In genomic region chr11:1276866-1277615, GRCh38 we compare ENCODE assay signal across 23 cellular contexts. TPM values are rescaled to one million over a fixed set of nuclear protein-coding genes. Genes with fewer than 3 reads are reported as not detected.
"Had no signal": no experiment of that assay in that cellular context is flagged by ENCODE, and none has a peak within 500 bp of the region (broad histone marks: within the 10 kb centered on the region; RNA-seq: fewer than 3 reads in every experiment).

No MANE protein-coding gene starts in this region.

- H3K27ac Mint-ChIP-seq: activated CD8-positive, alpha-beta T cell treated with anti-CD3 and anti-CD28 coated beads, Interleukin-2, amount 10 ng/mL, durations not matched to agents 7 days and 5 days; activated naive CD4-positive, alpha-beta T cell treated with anti-CD3 and anti-CD28 coated beads, Interleukin-2, amount 50 U/mL, for 24 hours; memory B cell had no signal

- ATAC-seq: activated CD8-positive, alpha-beta T cell treated with anti-CD3 and anti-CD28 coated beads, Interleukin-2, amount 10 ng/mL, durations not matched to agents 7 days and 5 days; upper lobe of right lung had no signal

- H3K4me3 ChIP-seq: coronary artery, thyroid gland, upper lobe of right lung had no signal

- H3K9me3 Mint-ChIP-seq: activated naive CD4-positive, alpha-beta T cell treated with anti-CD3 and anti-CD28 coated beads, Interleukin-2, amount 50 U/mL, for 24 hours; memory B cell had no signal

- H3K27me3 Mint-ChIP-seq: activated naive CD4-positive, alpha-beta T cell treated with anti-CD3 and anti-CD28 coated beads, Interleukin-2, amount 50 U/mL, for 24 hours; memory B cell had no signal

- H3K4me1 Mint-ChIP-seq: activated naive CD4-positive, alpha-beta T cell treated with anti-CD3 and anti-CD28 coated beads, Interleukin-2, amount 50 U/mL, for 24 hours; memory B cell had no signal

- H3K27ac ChIP-seq: coronary artery, epithelial cell of prostate, thyroid gland, upper lobe of right lung, WERI-Rb-1 had no signal

- DNase-seq: activated CD4-positive, alpha-beta T cell treated with anti-CD3 and anti-CD28 coated beads for 1 hour; activated CD4-positive, alpha-beta T cell treated with anti-CD3 and anti-CD28 coated beads, Interleukin-2, amount 50 U/mL, for 1 hour; activated CD8-positive, alpha-beta T cell treated with anti-CD3 and anti-CD28 coated beads, Interleukin-2, amount 10 ng/mL, durations not matched to agents 7 days and 5 days; activated gamma-delta T cell treated with Interleukin-2 at 50 U/mL for 16 hours; foreskin fibroblast; kidney glomerular epithelial cell; nephron progenitor cell; small intestine; stimulated activated CD4-positive, alpha-beta T cell treated with anti-CD3 and anti-CD28 coated beads, Interleukin-4, amount 100 ng/mL, for 1 hour; stimulated activated naive CD4-positive, alpha-beta T cell; upper lobe of right lung; WERI-Rb-1 had no signal

- H3K9me3 ChIP-seq: SK-N-SH, thyroid gland, upper lobe of right lung had no signal

- H3K4me2 ChIP-seq: SK-N-SH had no signal

- H3K9me2 ChIP-seq: SK-N-SH had no signal

- H3K27me3 ChIP-seq: thyroid gland, upper lobe of right lung had no signal

- H3K4me3 Mint-ChIP-seq: activated CD8-positive, alpha-beta T cell treated with anti-CD3 and anti-CD28 coated beads, Interleukin-2, amount 10 ng/mL, durations not matched to agents 7 days and 5 days; activated naive CD4-positive, alpha-beta T cell treated with anti-CD3 and anti-CD28 coated beads, Interleukin-2, amount 50 U/mL, for 24 hours; memory B cell; nephron progenitor cell had no signal

RNA-seq across cellular contexts. Expression of gene MUC5B, which starts 54.2 kb away (rescaled TPM):
- total RNA-seq: activated CD8-positive, alpha-beta T cell treated with anti-CD3 and anti-CD28 coated beads, Interleukin-2, amount 10 ng/mL, durations not matched to agents 7 days and 5 days; aorta; fibroblast of lung; glomerular endothelial cell; occipital lobe; T-helper 2 cell treated with Interferon-gamma antibody and Interleukin-4, amounts not matched to agents 100 ng/mL and 5 ng/mL, for 36 hours; thyroid gland had no signal
- polyA plus RNA-seq: fibroblast of lung, SK-N-SH had no signal
